ENCODE assay signal across 19 cellular contexts in genomic region chr1:221634010-221634409, GRCh38.
"Had no signal": no experiment of that assay in that cellular context is flagged by ENCODE, and none has a peak within 500 bp of the region (broad histone marks: within the 10 kb centered on the region; RNA-seq: fewer than 3 reads in every experiment).

No MANE protein-coding gene starts in this region.

- DNase-seq: Kasumi-1, MM.1S, NCI-H1092 treated with DMSO at 0.1 percent for 48 hours, NCI-H1436, NCI-H187, NCI-H2029, NCI-H2081 treated with DMSO at 0.1 percent for 48 hours, NCI-H2171, NCI-H226, NCI-H446, NCI-H510A, NCI-H524 treated with DMSO at 0.1 percent for 48 hours, NCI-H69, NCI-H774, SHP77, SK-N-SH had no signal

- H3K9ac ChIP-seq: KMS-11, SK-N-SH had no signal

- FAIRE-seq: HepG2 had no signal

- H3K4me2 ChIP-seq: KMS-11, SK-N-SH had no signal

- H3K27ac ChIP-seq: KMS-11, RWPE1 had no signal

- H3K9me3 ChIP-seq: SK-N-SH had no signal

- ATAC-seq: HepG2 had no signal
